Comparison of ENCODE assay signal across 1 cellular context in genomic region chr2:149490296-149490695, GRCh38.
TF ChIP-seq lines count a peak whose summit lies in the region.

No MANE protein-coding gene starts in this region.

TF ChIP-seq in WTC11, 78 proteins besides CTCF, POLR2A, EP300 and RAD21 (continued from another document):
- no peak for TF ChIP-seq ZNF512 (CRISPR knock-in tag; IDR thresholded peaks at IDR 0.05; ENCODE audit: borderline replicate concordance)
- TF ChIP-seq ATF1 (CRISPR knock-in tag; IDR thresholded peaks at IDR 0.05), result no peak
- no peak for TF ChIP-seq MYBL2 (CRISPR knock-in tag; IDR thresholded peaks at IDR 0.05)
- no peak for TF ChIP-seq ZMAT4 (CRISPR knock-in tag; IDR thresholded peaks at IDR 0.05)
- TF ChIP-seq USF1 (CRISPR knock-in tag; IDR thresholded peaks at IDR 0.05), result no peak
- no peak for TF ChIP-seq RELA (CRISPR knock-in tag; IDR thresholded peaks at IDR 0.05; ENCODE audit: borderline replicate concordance)
- no peak for TF ChIP-seq NR3C1 (CRISPR knock-in tag; conservative IDR thresholded peaks at IDR 0.05; ENCODE audit: low read depth)
- TF ChIP-seq ZNF121 (CRISPR knock-in tag; IDR thresholded peaks at IDR 0.05), result no peak
